18 cellular contexts compared by ENCODE assay signal in the genomic region with DNA sequence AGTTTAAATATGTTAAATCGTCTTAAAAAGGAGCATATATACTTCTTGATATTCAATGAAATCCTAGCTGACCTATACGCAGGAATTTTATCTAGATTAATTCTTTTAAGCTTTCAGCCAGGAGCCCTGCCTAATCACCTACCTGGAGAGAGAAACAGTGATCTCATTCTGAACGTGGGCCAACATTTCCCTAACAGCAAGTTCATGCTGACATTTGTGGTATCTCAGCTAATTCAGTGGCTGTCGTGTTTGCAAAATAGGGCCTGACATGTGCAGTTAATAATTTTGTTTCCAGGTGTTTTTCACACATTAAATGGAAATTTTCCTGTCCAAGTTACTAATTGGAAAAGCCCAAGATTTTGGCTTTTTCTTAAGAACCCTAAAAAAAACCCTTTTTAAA. TPM values are rescaled to one million over a fixed set of nuclear protein-coding genes. Genes with fewer than 3 reads are reported as not detected.
A peak's percentile ranks its signal among the peaks of the same experiment; 100 is the strongest.
DNase-seq lines count a peak whose midpoint lies in the region; ATAC-seq, FAIRE-seq and TF ChIP-seq lines count a peak whose summit lies in the region.
"Had no signal": no experiment of that assay in that cellular context is flagged by ENCODE, and none has a peak within 500 bp of the region (broad histone marks: within the 10 kb centered on the region; RNA-seq: fewer than 3 reads in every experiment).

No MANE protein-coding gene starts in this region.

- no peak overlapping the region for H3K4me2 ChIP-seq in neuronal stem cell (ENCODE audit: insufficient read depth, low read length, poor library complexity, severe bottlenecking)
- H3K4me2 ChIP-seq: BLaER1 had no signal

- H4K8ac ChIP-seq in neuronal stem cell (ENCODE audit: low read depth, low read length) = no peak overlapping the region

- no peaks in the 10 kb centered on the region for H3K4me1 ChIP-seq in pancreas
- H3K4me1 ChIP-seq in neuronal stem cell (ENCODE audit: control insufficient read depth in 2 of 2, insufficient read depth in 1 of 2, low read depth in 1 of 2, low read length in 2 of 2) = no peaks in the 10 kb centered on the region
- H3K4me1 ChIP-seq: BLaER1 had no signal

- no peak overlapping the region for H3K14ac ChIP-seq in neuronal stem cell (ENCODE audit: low read length)

- in situ Hi-C loops in G401 (cut with HindIII; ENCODE audit: low sequenced_read_pairs) = no loop called here

- no peaks in the 10 kb centered on the region for H3K4me1 Mint-ChIP-seq in activated CD4-positive, alpha-beta T cell treated with anti-CD3 and anti-CD28 coated beads, Interleukin-2, amount 10 ng/mL, durations not matched to agents 24 days and 14 days
- H3K4me1 Mint-ChIP-seq: CD4-positive, alpha-beta memory T cell had no signal

- H3K4ac ChIP-seq in neuronal stem cell (ENCODE audit: low read length) = no peak overlapping the region

- no peak overlapping the region for H2BK5ac ChIP-seq in neuronal stem cell (ENCODE audit: low read length)

- H3K9me3 Mint-ChIP-seq in activated CD4-positive, alpha-beta T cell treated with anti-CD3 and anti-CD28 coated beads, Interleukin-2, amount 10 ng/mL, durations not matched to agents 24 days and 14 days = no peaks in the 10 kb centered on the region
- H3K9me3 Mint-ChIP-seq: CD4-positive, alpha-beta memory T cell had no signal

- H3K36me3 ChIP-seq in pancreas (no peaks in the 10 kb centered on the region), neuronal stem cell (replicated peaks in 1 of 2; ENCODE audit: control insufficient read depth in 2 of 2, insufficient read depth in 2 of 2, low read length in 2 of 2) (no peaks in the 10 kb centered on the region)
- H3K36me3 ChIP-seq: BLaER1 had no signal

- no peaks in the 10 kb centered on the region for H3K79me1 ChIP-seq in neuronal stem cell (ENCODE audit: low read depth, low read length)

- H3K9me3 ChIP-seq in pancreas (no peaks in the 10 kb centered on the region), neuronal stem cell (replicated peaks in 1 of 2; ENCODE audit: control insufficient read depth in 2 of 2, insufficient read depth in 1 of 2, low read depth in 1 of 2, low read length in 2 of 2) (peaks cover 0 to 2% of the 10 kb centered on the region in 2 donors)
- H3K9me3 ChIP-seq: BLaER1 had no signal

- no peak overlapping the region for H4K91ac ChIP-seq in neuronal stem cell (ENCODE audit: low read depth, low read length, poor library complexity)

- H2AFZ ChIP-seq in neuronal stem cell (ENCODE audit: low read length) = no peak overlapping the region

- no peak for TF ChIP-seq CTCF in pancreas (IDR thresholded peaks at IDR 0.05)

- no peak overlapping the region for H3K9ac ChIP-seq in neuronal stem cell (ENCODE audit: low read depth, low read length, poor library complexity)
- H3K9ac ChIP-seq: BLaER1 had no signal

- no peak overlapping the region for H2BK12ac ChIP-seq in neuronal stem cell (ENCODE audit: low read length)

- no peak overlapping the region for H2BK120ac ChIP-seq in neuronal stem cell (ENCODE audit: low read depth, low read length)

- intact Hi-C loops in pancreas (cut with DNase I) = no loop called here
- intact Hi-C loops in activated CD4-positive, alpha-beta T cell treated with anti-CD3 and anti-CD28 coated beads, Interleukin-2, amount 10 ng/mL, durations not matched to agents 24 days and 14 days (cut with micrococcal nuclease) = no loop called here

- H3K18ac ChIP-seq in neuronal stem cell (ENCODE audit: low read length) = no peak overlapping the region

- H3K27me3 ChIP-seq in pancreas = no peaks in the 10 kb centered on the region
- peaks cover 0 to 14% (median 0%) of the 10 kb centered on the region in 3 experiments for H3K27me3 ChIP-seq in neuronal stem cell (ENCODE audit: control insufficient read depth in 3 of 3, insufficient read depth in 3 of 3, low read depth in 1 of 3, low read length in 3 of 3)
- H3K27me3 ChIP-seq: BLaER1 had no signal

- H3K36me3 Mint-ChIP-seq in activated CD4-positive, alpha-beta T cell treated with anti-CD3 and anti-CD28 coated beads, Interleukin-2, amount 10 ng/mL, durations not matched to agents 24 days and 14 days (ENCODE audit: low read depth) = no peaks in the 10 kb centered on the region
- H3K36me3 Mint-ChIP-seq: CD4-positive, alpha-beta memory T cell had no signal

- no peak for FAIRE-seq in pancreas (lab: Jason Lieb, UNC)
- FAIRE-seq: H1 had no signal

- DNase-seq in G401 (ENCODE audit: low spot score) (peak; percentile 73), NCI-H2029 (lab: John Stamatoyannopoulos, UW) (peak; percentile 1), cerebellar cortex (ENCODE audit: low spot score) (peak; percentile 66), pancreas (peak in 3 of 6 donors; percentile 34 to 48 (median 46)), activated gamma-delta T cell treated with Interleukin-2 at 50 U/mL for 16 hours (no peak), neuronal stem cell (ENCODE audit: low spot score) (no peak)
- no peak for DNase-seq in activated CD4-positive, alpha-beta T cell treated with anti-CD3 and anti-CD28 coated beads, Interleukin-2, amount 10 ng/mL, durations not matched to agents 24 days and 14 days
- DNase-seq: CD4-positive, alpha-beta memory T cell; KBM-7; NCI-H1105 treated with DMSO at 0.1 percent for 48 hours; NCI-H187; NCI-H446; SIG-M5 had no signal

- peak overlapping the region in 3 of 4 donors; percentile 16 to 62 (median 60) for H3K27ac ChIP-seq in pancreas
- H3K27ac ChIP-seq in neuronal stem cell (replicated peaks; ENCODE audit: low read length) = no peak overlapping the region
- H3K27ac ChIP-seq: BLaER1 had no signal

- no peak overlapping the region for H3K4me3 Mint-ChIP-seq in activated CD4-positive, alpha-beta T cell treated with anti-CD3 and anti-CD28 coated beads, Interleukin-2, amount 10 ng/mL, durations not matched to agents 24 days and 14 days
- H3K4me3 Mint-ChIP-seq: CD4-positive, alpha-beta memory T cell had no signal

- ATAC-seq in pancreas = peak; percentile 83 to 92 (median 90)
- ATAC-seq: SK-N-SH treated with all-trans-retinoic acid at 6 μM for 48 hours had no signal

- no peak overlapping the region for H2AK5ac ChIP-seq in neuronal stem cell (ENCODE audit: low read depth, low read length)

- no peak overlapping the region for H3K23ac ChIP-seq in neuronal stem cell (ENCODE audit: low read depth, low read length, poor library complexity)

- no peak overlapping the region for H3K4me3 ChIP-seq in pancreas
- no peak overlapping the region for H3K4me3 ChIP-seq in neuronal stem cell (ENCODE audit: low read length in 2 of 2)
- H3K4me3 ChIP-seq: BLaER1 had no signal

- 19 to 24% methylated on average over 4 of the region's 4 CpGs for WGBS in pancreas, 2 donors
- WGBS in neuronal stem cell (ENCODE audit: extremely low coverage in 2 of 2, insufficient read length in 2 of 2, insufficient replicate concordance in 1 of 2), 2 donors = no CpG with 5 or more reads among the region's 4 CpGs

- peaks cover 23% of the 10 kb centered on the region for H3K27me3 Mint-ChIP-seq in activated CD4-positive, alpha-beta T cell treated with anti-CD3 and anti-CD28 coated beads, Interleukin-2, amount 10 ng/mL, durations not matched to agents 24 days and 14 days

- H3K27ac Mint-ChIP-seq in activated CD4-positive, alpha-beta T cell treated with anti-CD3 and anti-CD28 coated beads, Interleukin-2, amount 10 ng/mL, durations not matched to agents 24 days and 14 days = no peak overlapping the region
- H3K27ac Mint-ChIP-seq: CD4-positive, alpha-beta memory T cell had no signal

- no peak overlapping the region for H2BK15ac ChIP-seq in neuronal stem cell (ENCODE audit: low read length)

RNA-seq across cellular contexts. Expression of a gene that starts 17.4 kb away (rescaled TPM):
- not detected in 2 replicates for total RNA-seq in G401 (2014; rRNA removed; shearing (Covaris generic))
- total RNA-seq in pancreas = not detected
- under 1 TPM in 1 of 2 donors, not detected in 1; 0.08 TPM for polyA plus RNA-seq in pancreas
- total RNA-seq in activated CD4-positive, alpha-beta T cell treated with anti-CD3 and anti-CD28 coated beads, Interleukin-2, amount 10 ng/mL, durations not matched to agents 24 days and 14 days = not detected in 2 replicates
- not detected for polyA plus RNA-seq in neuronal stem cell (2013, experiment 1 of 2)
- not detected for polyA plus RNA-seq in neuronal stem cell (2013, experiment 2 of 2)
- total RNA-seq: A673; CD4-positive, alpha-beta memory T cell; H1; RPMI7951 had no signal
- polyA plus RNA-seq: CD4-positive, alpha-beta memory T cell; H1 had no signal

RNA-seq across cellular contexts. Expression of a gene that starts 21.2 kb away (rescaled TPM):
- total RNA-seq in G401 (2014; rRNA removed; shearing (Covaris generic)) = not detected in 2 replicates
- 1 to 10 TPM in 3 of 6 donors, under 1 TPM in 3; 0.28 to 2.7 (median 1.1) TPM for total RNA-seq in pancreas
- 1 to 10 TPM; 1.4 to 4.9 TPM for polyA plus RNA-seq in pancreas
- total RNA-seq in activated CD4-positive, alpha-beta T cell treated with anti-CD3 and anti-CD28 coated beads, Interleukin-2, amount 10 ng/mL, durations not matched to agents 24 days and 14 days = not detected in 2 replicates
- polyA plus RNA-seq in neuronal stem cell (2013, experiment 1 of 2) = 0.07 TPM
- 0.21 TPM for polyA plus RNA-seq in neuronal stem cell (2013, experiment 2 of 2)
- total RNA-seq: A673; CD4-positive, alpha-beta memory T cell; RPMI7951 had no signal
- polyA plus RNA-seq: CD4-positive, alpha-beta memory T cell had no signal

RNA-seq across cellular contexts. Expression of a gene that starts 38.6 kb away (rescaled TPM):
- total RNA-seq in G401 (2014; rRNA removed; shearing (Covaris generic)) = 39.0 and 48.6 TPM in 2 replicates
- 10 to 100 TPM; 21.7 to 48.5 (median 35.4) TPM for total RNA-seq in pancreas
- polyA plus RNA-seq in pancreas = 10 to 100 TPM; 29.0 to 55.8 TPM
- 122 and 125 TPM in 2 replicates for total RNA-seq in activated CD4-positive, alpha-beta T cell treated with anti-CD3 and anti-CD28 coated beads, Interleukin-2, amount 10 ng/mL, durations not matched to agents 24 days and 14 days
- 204 TPM for polyA plus RNA-seq in neuronal stem cell (2013, experiment 1 of 2)
- polyA plus RNA-seq in neuronal stem cell (2013, experiment 2 of 2) = 210 TPM

Comparison
In these comparisons a context has a peak if more than half of its experiments do, and no peak if none do; other contexts are left out.
1. DNase-seq: peak in G401 (single experiment), NCI-H2029 (single experiment) and cerebellar cortex (single experiment); none in activated gamma-delta T cell treated with Interleukin-2 at 50 U/mL for 16 hours (single experiment), activated CD4-positive, alpha-beta T cell treated with anti-CD3 and anti-CD28 coated beads, Interleukin-2, amount 10 ng/mL, durations not matched to agents 24 days and 14 days (single experiment) and neuronal stem cell (single experiment).